Comparison of ENCODE assay signal across 13 cellular contexts in the genomic region with DNA sequence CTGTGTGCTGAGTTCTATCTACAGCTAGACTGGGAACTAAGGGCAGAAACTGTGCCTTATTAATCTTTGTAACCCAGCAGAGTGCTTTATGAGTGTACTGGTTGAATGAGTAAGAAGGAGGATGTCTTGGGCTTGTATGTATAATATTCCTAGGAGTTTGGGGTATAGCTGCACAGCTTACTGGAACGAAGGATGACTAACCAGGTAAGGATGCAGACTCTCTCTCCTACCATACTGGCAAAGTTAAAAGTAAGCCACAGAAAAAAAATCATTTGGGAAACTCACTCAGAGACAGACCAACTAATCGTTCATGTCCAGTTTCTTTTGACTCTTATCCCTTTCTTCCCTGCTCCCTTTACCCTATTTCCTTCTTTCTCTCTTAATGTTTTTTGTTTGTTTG. TPM values are rescaled to one million over a fixed set of nuclear protein-coding genes. Genes with fewer than 3 reads are reported as not detected.
A peak's percentile ranks its signal among the peaks of the same experiment; 100 is the strongest.
DNase-seq lines count a peak whose midpoint lies in the region; FAIRE-seq and TF ChIP-seq lines count a peak whose summit lies in the region.
"Had no signal": no experiment of that assay in that cellular context is flagged by ENCODE, and none has a peak within 500 bp of the region (broad histone marks: within the 10 kb centered on the region; RNA-seq: fewer than 3 reads in every experiment).

No MANE protein-coding gene starts in this region.

- peak overlapping the region in 1 of 2 experiments; percentile 69 for H3K4ac ChIP-seq in mesenchymal stem cell (ENCODE audit: low read depth in 1 of 2, low read length in 2 of 2)

- H3K4me2 ChIP-seq in mesenchymal stem cell (ENCODE audit: low read length, poor library complexity, severe bottlenecking): no peak overlapping the region

- no peak overlapping the region for H2AFZ ChIP-seq in mesenchymal stem cell (ENCODE audit: low read depth, low read length)

- H2BK15ac ChIP-seq in mesenchymal stem cell (ENCODE audit: low read depth, poor library complexity, severe bottlenecking): no peak overlapping the region

- CTCF ChIA-PET in BJ (lab: Yijun Ruan, JAX): interaction anchor here (0.5 to 1.1 kb wide), 2 partner anchors 16 to 17 kb away, joined by 3 read pairs; no protein-coding TSS in a partner anchor

- H2BK12ac ChIP-seq in mesenchymal stem cell (ENCODE audit: low read length in 2 of 2): no peak overlapping the region

- no peak overlapping the region for H3K23ac ChIP-seq in mesenchymal stem cell (ENCODE audit: low read length in 2 of 2)

- no peak for TF ChIP-seq CTCF in BJ (IDR thresholded peaks at IDR 0.05; ENCODE audit: insufficient read depth, low read depth, low read length)

- peak overlapping the region; percentile 65 for H2AK5ac ChIP-seq in mesenchymal stem cell (ENCODE audit: low read length, severe bottlenecking)

- H3K4me1 ChIP-seq in mesenchymal stem cell (ENCODE audit: control insufficient read depth, insufficient read depth, low read depth, low read length): peaks cover 8% of the 10 kb centered on the region

- no peak for FAIRE-seq in frontal cortex (lab: Jason Lieb, UNC)

- peak overlapping the region; percentile 62 for H4K8ac ChIP-seq in mesenchymal stem cell (ENCODE audit: low read length)

- no peak overlapping the region for H3K4me3 ChIP-seq in BJ (ENCODE audit: low read depth, low read length)
- H3K4me3 ChIP-seq in mesenchymal stem cell (ENCODE audit: insufficient read depth in 1 of 2, low read depth in 1 of 2, low read length in 2 of 2): no peak overlapping the region
- H3K4me3 ChIP-seq: upper lobe of left lung had no signal

- no peak overlapping the region for H3K18ac ChIP-seq in mesenchymal stem cell (ENCODE audit: low read depth in 1 of 2, low read length in 2 of 2)

- H3K36me3 ChIP-seq in BJ (ENCODE audit: control insufficient read depth, insufficient read depth, low read length) (no peaks in the 10 kb centered on the region), mesenchymal stem cell (ENCODE audit: control insufficient read depth in 1 of 2, insufficient read depth in 2 of 2, low read depth in 1 of 2, low read length in 2 of 2) (no peaks in the 10 kb centered on the region)
- H3K36me3 ChIP-seq: upper lobe of left lung had no signal

- DNase-seq in BJ (ENCODE audit: low read depth): peak; percentile 41
- DNase-seq in HPDE6-E6E7 (ENCODE audit: extremely low spot score): peak; percentile 16
- peak; percentile 72 for DNase-seq in astrocyte of the hippocampus (ENCODE audit: low read depth, low spot score)
- DNase-seq in mesenchymal stem cell: peak; percentile 73
- no peak for DNase-seq in nucleus accumbens (lab: John Stamatoyannopoulos, UW)
- DNase-seq in Kasumi-1 (lab: John Stamatoyannopoulos, UW): no peak
- no peak for DNase-seq in frontal cortex (ENCODE audit: low spot score in 2 of 2)
- no peak for DNase-seq in NCI-H2196 treated with DMSO at 0.1 percent for 48 hours (lab: John Stamatoyannopoulos, UW; ENCODE audit: unreplicated experiment)
- DNase-seq: dermis blood vessel endothelial cell, GOT3, MV-4-11, T-cell, upper lobe of left lung had no signal

- peaks cover 10% of the 10 kb centered on the region for H3K79me1 ChIP-seq in mesenchymal stem cell (replicated peaks; ENCODE audit: low read length, poor library complexity, severe bottlenecking)

- no peak overlapping the region for H4K91ac ChIP-seq in mesenchymal stem cell (ENCODE audit: low read length)

- H3K14ac ChIP-seq in mesenchymal stem cell (ENCODE audit: low read length in 2 of 2): no peak overlapping the region

- no peak overlapping the region for H2BK120ac ChIP-seq in mesenchymal stem cell (ENCODE audit: low read depth, low read length)

- H3K9ac ChIP-seq in mesenchymal stem cell (ENCODE audit: low read length): no peak overlapping the region

- H3K27ac ChIP-seq in mesenchymal stem cell (ENCODE audit: low read length, poor library complexity, severe bottlenecking): peak overlapping the region; percentile 99

- peak overlapping the region; percentile 89 for H2BK5ac ChIP-seq in mesenchymal stem cell (ENCODE audit: low read depth, low read length, poor library complexity, severe bottlenecking)

- POLR2A ChIA-PET in BJ (lab: Charles Lee): no interaction called here

- 55% methylated on average over 2 of the region's 2 CpGs for WGBS in mesenchymal stem cell

- H3K27me3 ChIP-seq in BJ (ENCODE audit: control insufficient read depth, insufficient read depth, low read length): no peaks in the 10 kb centered on the region
- H3K27me3 ChIP-seq in mesenchymal stem cell (ENCODE audit: control insufficient read depth in 1 of 2, insufficient read depth in 1 of 2, low read length in 2 of 2): no peaks in the 10 kb centered on the region
- H3K27me3 ChIP-seq: upper lobe of left lung had no signal

- no peaks in the 10 kb centered on the region for H3K9me3 ChIP-seq in mesenchymal stem cell (ENCODE audit: control insufficient read depth, low read length)
- H3K9me3 ChIP-seq: upper lobe of left lung had no signal

RNA-seq across cellular contexts. Expression of a gene that starts 1.4 kb away (rescaled TPM):
- 11.0 and 11.1 TPM in 2 replicates for polyA plus RNA-seq in BJ (2011; rRNA removed)
- polyA minus RNA-seq in BJ (2011; rRNA and poly(A)+ RNA removed): 55.7 and 70.2 TPM in 2 replicates
- 8.2 TPM for polyA plus RNA-seq in mesenchymal stem cell (2013, experiment 1 of 2)
- 8.4 TPM for polyA plus RNA-seq in mesenchymal stem cell (2013, experiment 2 of 2)
- 80.7 TPM for total RNA-seq in frontal cortex

RNA-seq across cellular contexts. Expression of a gene that starts 24.7 kb away (rescaled TPM):
- 5.5 and 10.4 TPM in 2 replicates for polyA plus RNA-seq in BJ (2011; rRNA removed)
- 4.3 and 5.4 TPM in 2 replicates for polyA minus RNA-seq in BJ (2011; rRNA and poly(A)+ RNA removed)
- polyA plus RNA-seq in mesenchymal stem cell (2013, experiment 1 of 2): 16.2 TPM
- polyA plus RNA-seq in mesenchymal stem cell (2013, experiment 2 of 2): 16.8 TPM
- 24.1 TPM for total RNA-seq in frontal cortex

Comparison
In these comparisons a context has a peak if more than half of its experiments do, and no peak if none do; other contexts are left out.
1. DNase-seq: peak in BJ (single experiment), HPDE6-E6E7 (single experiment), astrocyte of the hippocampus (single experiment) and mesenchymal stem cell (single experiment); none in nucleus accumbens (0 of 56), Kasumi-1 (0 of 2), frontal cortex (0 of 2) and NCI-H2196 treated with DMSO at 0.1 percent for 48 hours (single experiment).